16 cellular contexts compared by ENCODE assay signal in genomic region chr3:13706886-13707285, GRCh38.
A peak's percentile ranks its signal among the peaks of the same experiment; 100 is the strongest.
DNase-seq lines count a peak whose midpoint lies in the region; ATAC-seq and TF ChIP-seq lines count a peak whose summit lies in the region.
"Had no signal": no experiment of that assay in that cellular context is flagged by ENCODE, and none has a peak within 500 bp of the region (broad histone marks: within the 10 kb centered on the region; RNA-seq: fewer than 3 reads in every experiment).

No MANE protein-coding gene starts in this region.

- peaks cover 0 to 69% (median 1%) of the 10 kb centered on the region in 8 donors for H3K9me3 ChIP-seq in spleen
- H3K9me3 ChIP-seq in WERI-Rb-1 (ENCODE audit: severe bottlenecking): peaks cover 2% of the 10 kb centered on the region

- H3K27me3 Mint-ChIP-seq in natural killer cell treated with Interleukin-12 subunit alpha and Interleukin-12 subunit beta and Interleukin-15 and Interleukin-18, amount 100 ng/mL, for 72 hours: peaks cover 42 to 50% of the 10 kb centered on the region in 2 donors
- H3K27me3 Mint-ChIP-seq in natural killer cell (ENCODE audit: low read depth in 2 of 2) (peaks cover 41 to 45% of the 10 kb centered on the region in 2 donors), Calu3 (ENCODE audit: unreplicated experiment) (peaks cover 100% of the 10 kb centered on the region)

- peaks cover 14% of the 10 kb centered on the region for H3K9me3 Mint-ChIP-seq in natural killer cell treated with Interleukin-12 subunit alpha and Interleukin-12 subunit beta and Interleukin-15 and Interleukin-18, amount 100 ng/mL, for 72 hours
- H3K9me3 Mint-ChIP-seq in natural killer cell (peaks cover 0 to 2% of the 10 kb centered on the region in 2 donors), Calu3 (ENCODE audit: low read depth, unreplicated experiment) (peaks cover 23% of the 10 kb centered on the region)

- ATAC-seq in natural killer cell treated with Interleukin-12 subunit alpha and Interleukin-12 subunit beta and Interleukin-15 and Interleukin-18, amount 100 ng/mL, for 72 hours: no peak
- ATAC-seq in natural killer cell: no peak
- no peak for ATAC-seq in HG02970 (IDR thresholded peaks at IDR 0.05; ENCODE audit: low FRiP score, unreplicated experiment)
- ATAC-seq: Right ventricle myocardium inferior had no signal

- CTCF ChIA-PET in Calu3 (lab: Charles Lee): no interaction called here

- no peak for TF ChIP-seq POLR2A in spleen (IDR thresholded peaks at IDR 0.05)

- peak; percentile 18 for DNase-seq in natural killer cell treated with Interleukin-12 subunit alpha and Interleukin-12 subunit beta and Interleukin-15 and Interleukin-18, amount 100 ng/mL, for 72 hours (ENCODE audit: low spot score)
- DNase-seq in natural killer cell (no peak), coronary artery (ENCODE audit: low spot score) (peak; percentile 52), spleen (peak; percentile 47), Calu3 (no peak), WERI-Rb-1 (no peak)
- DNase-seq: DMS 273 treated with DMSO at 0.1 percent for 48 hours, IMR-90, NCI-H1930, NCI-H2171 treated with DMSO at 0.1 percent for 48 hours, NCI-H774, PC-9 had no signal

- no peak overlapping the region for H3K27ac Mint-ChIP-seq in natural killer cell treated with Interleukin-12 subunit alpha and Interleukin-12 subunit beta and Interleukin-15 and Interleukin-18, amount 100 ng/mL, for 72 hours
- H3K27ac Mint-ChIP-seq in natural killer cell: no peak overlapping the region
- H3K27ac Mint-ChIP-seq in Calu3 (ENCODE audit: unreplicated experiment): no peak overlapping the region
- H3K27ac Mint-ChIP-seq: CD8-positive, alpha-beta memory T cell; H9 had no signal

- no peak overlapping the region for H3K4me3 ChIP-seq in coronary artery
- no peak overlapping the region for H3K4me3 ChIP-seq in spleen
- H3K4me3 ChIP-seq in WERI-Rb-1 (ENCODE audit: low read depth, low read length): no peak overlapping the region
- H3K4me3 ChIP-seq: PC-9 had no signal

- 77 to 91% (median 81%) methylated on average over 4 of the region's 4 CpGs for WGBS in spleen, 5 donors

- no peaks in the 10 kb centered on the region for H3K36me3 Mint-ChIP-seq in natural killer cell treated with Interleukin-12 subunit alpha and Interleukin-12 subunit beta and Interleukin-15 and Interleukin-18, amount 100 ng/mL, for 72 hours
- H3K36me3 Mint-ChIP-seq in natural killer cell (no peaks in the 10 kb centered on the region), Calu3 (ENCODE audit: insufficient read depth, unreplicated experiment) (peaks cover 6% of the 10 kb centered on the region)

- no peak overlapping the region for H3K27ac ChIP-seq in coronary artery
- no peak overlapping the region for H3K27ac ChIP-seq in spleen
- no peak overlapping the region for H3K27ac ChIP-seq in WERI-Rb-1
- H3K27ac ChIP-seq: PC-9 had no signal

- intact Hi-C loops in natural killer cell (cut with micrococcal nuclease): no loop called here
- intact Hi-C loops in spleen (cut with DNase I; ENCODE audit: low total_unique reads): no loop called here
- intact Hi-C loops in Calu3 (cut with micrococcal nuclease; ENCODE audit: unreplicated experiment): no loop called here

- H3K36me3 ChIP-seq in spleen (no peaks in the 10 kb centered on the region), WERI-Rb-1 (no peaks in the 10 kb centered on the region)

- peaks cover 0 to 2% (median 0%) of the 10 kb centered on the region in 7 donors for H3K27me3 ChIP-seq in spleen (replicated peaks in 1 of 7)
- H3K27me3 ChIP-seq in WERI-Rb-1 (ENCODE audit: insufficient read depth, low read depth, severe bottlenecking): peaks cover 71% of the 10 kb centered on the region

- TF ChIP-seq CTCF in natural killer cell (IDR thresholded peaks at IDR 0.05) (no peak), coronary artery (IDR thresholded peaks at IDR 0.05) (no peak), spleen (IDR thresholded peaks at IDR 0.05 in 8 of 11, conservative IDR thresholded peaks at IDR 0.05 in 3 of 11) (no peak), Calu3 (IDR thresholded peaks at IDR 0.05; ENCODE audit: unreplicated experiment) (no peak), WERI-Rb-1 (IDR thresholded peaks at IDR 0.05; ENCODE audit: low read depth, low read length) (no peak)

- no TSS peak for BruUV-seq in Calu3 (replicated peaks; lab: Mats Ljungman, UMichigan)

- H3K4me3 Mint-ChIP-seq in natural killer cell treated with Interleukin-12 subunit alpha and Interleukin-12 subunit beta and Interleukin-15 and Interleukin-18, amount 100 ng/mL, for 72 hours: no peak overlapping the region
- H3K4me3 Mint-ChIP-seq in natural killer cell (no peak overlapping the region), Calu3 (ENCODE audit: low read depth, unreplicated experiment) (no peak overlapping the region)
- H3K4me3 Mint-ChIP-seq: CD8-positive, alpha-beta memory T cell; H9 had no signal

- no peaks in the 10 kb centered on the region for H3K4me1 Mint-ChIP-seq in natural killer cell treated with Interleukin-12 subunit alpha and Interleukin-12 subunit beta and Interleukin-15 and Interleukin-18, amount 100 ng/mL, for 72 hours (ENCODE audit: low read depth in 2 of 2)
- H3K4me1 Mint-ChIP-seq in natural killer cell: no peaks in the 10 kb centered on the region
- H3K4me1 Mint-ChIP-seq in Calu3 (ENCODE audit: low read depth, unreplicated experiment): no peaks in the 10 kb centered on the region
- H3K4me1 Mint-ChIP-seq: CD8-positive, alpha-beta memory T cell; H9 had no signal

- H3K4me1 ChIP-seq in spleen: no peaks in the 10 kb centered on the region

Comparison
In these comparisons a context has a peak if more than half of its experiments do, and no peak if none do; other contexts are left out.
1. DNase-seq: peak in natural killer cell treated with Interleukin-12 subunit alpha and Interleukin-12 subunit beta and Interleukin-15 and Interleukin-18, amount 100 ng/mL, for 72 hours (single experiment), coronary artery (single experiment) and spleen (single experiment); none in natural killer cell (single experiment), Calu3 (single experiment) and WERI-Rb-1 (single experiment).